1 cellular context compared by ENCODE assay signal in genomic region chr16:76370344-76370743, GRCh38.
TF ChIP-seq lines count a peak whose summit lies in the region.

No MANE protein-coding gene starts in this region.

TF ChIP-seq in WTC11, 78 proteins besides CTCF, POLR2A, EP300 and RAD21 (continued from another document):
- TF ChIP-seq CDX4 (CRISPR knock-in tag; IDR thresholded peaks at IDR 0.05; ENCODE audit: borderline replicate concordance) = no peak
- TF ChIP-seq ERG (CRISPR knock-in tag; IDR thresholded peaks at IDR 0.05) = no peak
- no peak for TF ChIP-seq ELF4 (CRISPR knock-in tag; IDR thresholded peaks at IDR 0.05; ENCODE audit: low read depth)
- no peak for TF ChIP-seq ZBTB21 (CRISPR knock-in tag; IDR thresholded peaks at IDR 0.05; ENCODE audit: borderline replicate concordance)
- no peak for TF ChIP-seq ZNF396 (CRISPR knock-in tag; IDR thresholded peaks at IDR 0.05; ENCODE audit: borderline replicate concordance)
- TF ChIP-seq AR (CRISPR knock-in tag; IDR thresholded peaks at IDR 0.05) = no peak
- TF ChIP-seq IRF1 (CRISPR knock-in tag; IDR thresholded peaks at IDR 0.05) = no peak
- TF ChIP-seq RELA (CRISPR knock-in tag; IDR thresholded peaks at IDR 0.05; ENCODE audit: borderline replicate concordance) = no peak
